ENCODE assay signal across 1 cellular context in the genomic region with DNA sequence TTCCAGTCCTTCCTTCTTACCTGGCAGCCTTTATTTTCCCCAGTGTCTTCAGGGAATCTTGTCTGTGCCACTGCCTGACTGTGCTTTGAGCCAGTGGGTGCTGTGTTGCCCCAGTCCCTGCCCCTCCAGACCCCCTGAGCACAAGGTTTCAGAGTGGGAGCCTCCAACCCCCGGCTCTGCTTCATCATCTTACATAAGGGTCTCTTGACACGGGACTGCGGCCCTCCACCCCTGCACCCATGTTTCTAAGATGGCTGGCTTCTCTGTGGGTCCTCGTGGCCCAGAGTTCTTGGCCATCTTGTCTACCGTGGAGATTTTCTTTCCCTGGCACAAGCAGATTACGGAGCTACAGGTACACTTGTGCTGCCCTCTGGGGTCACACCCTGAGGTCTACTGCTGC.
TF ChIP-seq lines count a peak whose summit lies in the region.

No MANE protein-coding gene starts in this region.

TF ChIP-seq in SK-N-SH, 30 proteins besides CTCF, POLR2A, EP300 and RAD21 (continued from another document):
- TF ChIP-seq, protein P1, sequence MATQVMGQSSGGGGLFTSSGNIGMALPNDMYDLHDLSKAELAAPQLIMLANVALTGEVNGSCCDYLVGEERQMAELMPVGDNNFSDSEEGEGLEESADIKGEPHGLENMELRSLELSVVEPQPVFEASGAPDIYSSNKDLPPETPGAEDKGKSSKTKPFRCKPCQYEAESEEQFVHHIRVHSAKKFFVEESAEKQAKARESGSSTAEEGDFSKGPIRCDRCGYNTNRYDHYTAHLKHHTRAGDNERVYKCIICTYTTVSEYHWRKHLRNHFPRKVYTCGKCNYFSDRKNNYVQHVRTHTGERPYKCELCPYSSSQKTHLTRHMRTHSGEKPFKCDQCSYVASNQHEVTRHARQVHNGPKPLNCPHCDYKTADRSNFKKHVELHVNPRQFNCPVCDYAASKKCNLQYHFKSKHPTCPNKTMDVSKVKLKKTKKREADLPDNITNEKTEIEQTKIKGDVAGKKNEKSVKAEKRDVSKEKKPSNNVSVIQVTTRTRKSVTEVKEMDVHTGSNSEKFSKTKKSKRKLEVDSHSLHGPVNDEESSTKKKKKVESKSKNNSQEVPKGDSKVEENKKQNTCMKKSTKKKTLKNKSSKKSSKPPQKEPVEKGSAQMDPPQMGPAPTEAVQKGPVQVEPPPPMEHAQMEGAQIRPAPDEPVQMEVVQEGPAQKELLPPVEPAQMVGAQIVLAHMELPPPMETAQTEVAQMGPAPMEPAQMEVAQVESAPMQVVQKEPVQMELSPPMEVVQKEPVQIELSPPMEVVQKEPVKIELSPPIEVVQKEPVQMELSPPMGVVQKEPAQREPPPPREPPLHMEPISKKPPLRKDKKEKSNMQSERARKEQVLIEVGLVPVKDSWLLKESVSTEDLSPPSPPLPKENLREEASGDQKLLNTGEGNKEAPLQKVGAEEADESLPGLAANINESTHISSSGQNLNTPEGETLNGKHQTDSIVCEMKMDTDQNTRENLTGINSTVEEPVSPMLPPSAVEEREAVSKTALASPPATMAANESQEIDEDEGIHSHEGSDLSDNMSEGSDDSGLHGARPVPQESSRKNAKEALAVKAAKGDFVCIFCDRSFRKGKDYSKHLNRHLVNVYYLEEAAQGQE (IDR thresholded peaks at IDR 0.05; ENCODE audit: low read depth, low read length): no peak
- TF ChIP-seq YY1 (IDR thresholded peaks at IDR 0.05; ENCODE audit: low read depth) (no peak), FOXJ3 (CRISPR knock-in tag; IDR thresholded peaks at IDR 0.05) (no peak), ELF1 (IDR thresholded peaks at IDR 0.05) (no peak), MXI1 (IDR thresholded peaks at IDR 0.05; ENCODE audit: low read depth, low read length) (no peak), NFIC (IDR thresholded peaks at IDR 0.05; ENCODE audit: borderline replicate concordance) (no peak), NRF1 (IDR thresholded peaks at IDR 0.05; ENCODE audit: low read depth, low read length) (no peak), EZH2phosphoT487 (IDR thresholded peaks at IDR 0.05; ENCODE audit: borderline replicate concordance, low read depth) (no peak), RCOR1 (IDR thresholded peaks at IDR 0.05; ENCODE audit: low read length) (no peak)
- TF ChIP-seq, protein P2, sequence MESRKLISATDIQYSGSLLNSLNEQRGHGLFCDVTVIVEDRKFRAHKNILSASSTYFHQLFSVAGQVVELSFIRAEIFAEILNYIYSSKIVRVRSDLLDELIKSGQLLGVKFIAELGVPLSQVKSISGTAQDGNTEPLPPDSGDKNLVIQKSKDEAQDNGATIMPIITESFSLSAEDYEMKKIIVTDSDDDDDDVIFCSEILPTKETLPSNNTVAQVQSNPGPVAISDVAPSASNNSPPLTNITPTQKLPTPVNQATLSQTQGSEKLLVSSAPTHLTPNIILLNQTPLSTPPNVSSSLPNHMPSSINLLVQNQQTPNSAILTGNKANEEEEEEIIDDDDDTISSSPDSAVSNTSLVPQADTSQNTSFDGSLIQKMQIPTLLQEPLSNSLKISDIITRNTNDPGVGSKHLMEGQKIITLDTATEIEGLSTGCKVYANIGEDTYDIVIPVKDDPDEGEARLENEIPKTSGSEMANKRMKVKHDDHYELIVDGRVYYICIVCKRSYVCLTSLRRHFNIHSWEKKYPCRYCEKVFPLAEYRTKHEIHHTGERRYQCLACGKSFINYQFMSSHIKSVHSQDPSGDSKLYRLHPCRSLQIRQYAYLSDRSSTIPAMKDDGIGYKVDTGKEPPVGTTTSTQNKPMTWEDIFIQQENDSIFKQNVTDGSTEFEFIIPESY (IDR thresholded peaks at IDR 0.05; ENCODE audit: borderline replicate concordance, low read depth): no peak
